ENCODE assay signal across 26 cellular contexts in genomic region chr12:131473261-131473660, GRCh38.
"Had no signal": no experiment of that assay in that cellular context is flagged by ENCODE, and none has a peak within 500 bp of the region (broad histone marks: within the 10 kb centered on the region; RNA-seq: fewer than 3 reads in every experiment).

No MANE protein-coding gene starts in this region.

- H3K4me3 Mint-ChIP-seq: activated CD8-positive, alpha-beta T cell treated with anti-CD3 and anti-CD28 coated beads, Interleukin-2, amount 10 ng/mL, durations not matched to agents 7 days and 5 days; activated naive CD8-positive, alpha-beta T cell treated with anti-CD3 and anti-CD28 coated beads, Interleukin-2, amount 50 U/mL, for 24 hours; central memory CD8-positive, alpha-beta T cell; T-helper 1 cell treated with Interleukin-12 subunit alpha and Interleukin-12 subunit beta and Interleukin-4 antibody, amounts not matched to agents 30 μg/mL and 1 μg/mL, for 36 hours had no signal

- DNase-seq: activated CD4-positive, alpha-beta T cell treated with anti-CD3 and anti-CD28 coated beads for 4 hours; activated CD4-positive, alpha-beta T cell treated with anti-CD3 and anti-CD28 coated beads, Interleukin-2, amount 50 U/mL, for 4 hours; activated CD8-positive, alpha-beta memory T cell treated with anti-CD3 and anti-CD28 coated beads, Interleukin-2, amount 50 U/mL, for 48 hours; activated CD8-positive, alpha-beta T cell treated with anti-CD3 and anti-CD28 coated beads, Interleukin-2, amount 10 ng/mL, durations not matched to agents 7 days and 5 days; activated effector memory CD4-positive, alpha-beta T cell treated with Interleukin-2 at 50 U/mL for 16 hours; activated naive CD4-positive, alpha-beta T cell; activated naive CD8-positive, alpha-beta T cell treated with anti-CD3 and anti-CD28 coated beads, Interleukin-2, amount 50 U/mL, for 24 hours; activated T-cell treated with anti-CD3 and anti-CD28 coated beads, Interleukin-2, amount 50 U/mL, for 1 hour; amniotic stem cell; body of pancreas; Kasumi-1; NCI-H1048; NCI-H146; NCI-H187 treated with DMSO at 0.1 percent for 48 hours; NCI-H2171; NCI-H2227 treated with DMSO at 0.1 percent for 48 hours; NCI-H526 treated with DMSO at 0.1 percent for 48 hours; NCI-H82; Peyer's patch; Right ventricle myocardium superior had no signal

- H3K9me3 Mint-ChIP-seq: activated naive CD4-positive, alpha-beta T cell treated with anti-CD3 and anti-CD28 coated beads, Interleukin-2, amount 50 U/mL, for 72 hours; activated naive CD8-positive, alpha-beta T cell treated with anti-CD3 and anti-CD28 coated beads, Interleukin-2, amount 50 U/mL, for 24 hours; central memory CD8-positive, alpha-beta T cell; T-helper 1 cell treated with Interleukin-12 subunit alpha and Interleukin-12 subunit beta and Interleukin-4 antibody, amounts not matched to agents 30 μg/mL and 1 μg/mL, for 36 hours had no signal

- H3K27me3 ChIP-seq: ascending aorta, body of pancreas, Peyer's patch had no signal

- H3K4me1 Mint-ChIP-seq: activated naive CD8-positive, alpha-beta T cell treated with anti-CD3 and anti-CD28 coated beads, Interleukin-2, amount 50 U/mL, for 24 hours; central memory CD8-positive, alpha-beta T cell had no signal

- ATAC-seq: activated CD4-positive, CD25-positive, alpha-beta regulatory T cell treated with anti-CD3 and anti-CD28 coated beads, Interleukin-2, amount 50 U/mL, for 24 hours; activated CD8-positive, alpha-beta T cell treated with anti-CD3 and anti-CD28 coated beads, Interleukin-2, amount 10 ng/mL, durations not matched to agents 7 days and 5 days; activated naive CD8-positive, alpha-beta T cell treated with anti-CD3 and anti-CD28 coated beads, Interleukin-2, amount 50 U/mL, for 24 hours; body of pancreas had no signal

- H3K27ac ChIP-seq: ascending aorta, body of pancreas, Peyer's patch, RWPE1 had no signal

- H3K27ac Mint-ChIP-seq: activated CD8-positive, alpha-beta T cell treated with anti-CD3 and anti-CD28 coated beads, Interleukin-2, amount 10 ng/mL, durations not matched to agents 7 days and 5 days; activated naive CD4-positive, alpha-beta T cell treated with anti-CD3 and anti-CD28 coated beads, Interleukin-2, amount 50 U/mL, for 72 hours; activated naive CD8-positive, alpha-beta T cell treated with anti-CD3 and anti-CD28 coated beads, Interleukin-2, amount 50 U/mL, for 24 hours; T-helper 1 cell treated with Interleukin-12 subunit alpha and Interleukin-12 subunit beta and Interleukin-4 antibody, amounts not matched to agents 30 μg/mL and 1 μg/mL, for 36 hours had no signal

- H3K36me3 ChIP-seq: ascending aorta, Peyer's patch had no signal

- H3K9me3 ChIP-seq: ascending aorta, body of pancreas, Peyer's patch had no signal

- H3K4me1 ChIP-seq: ascending aorta, body of pancreas, Peyer's patch had no signal

- H3K4me3 ChIP-seq: ascending aorta, body of pancreas, Peyer's patch had no signal

- H3K36me3 Mint-ChIP-seq: activated naive CD4-positive, alpha-beta T cell treated with anti-CD3 and anti-CD28 coated beads, Interleukin-2, amount 50 U/mL, for 72 hours had no signal
